In the genomic region with DNA sequence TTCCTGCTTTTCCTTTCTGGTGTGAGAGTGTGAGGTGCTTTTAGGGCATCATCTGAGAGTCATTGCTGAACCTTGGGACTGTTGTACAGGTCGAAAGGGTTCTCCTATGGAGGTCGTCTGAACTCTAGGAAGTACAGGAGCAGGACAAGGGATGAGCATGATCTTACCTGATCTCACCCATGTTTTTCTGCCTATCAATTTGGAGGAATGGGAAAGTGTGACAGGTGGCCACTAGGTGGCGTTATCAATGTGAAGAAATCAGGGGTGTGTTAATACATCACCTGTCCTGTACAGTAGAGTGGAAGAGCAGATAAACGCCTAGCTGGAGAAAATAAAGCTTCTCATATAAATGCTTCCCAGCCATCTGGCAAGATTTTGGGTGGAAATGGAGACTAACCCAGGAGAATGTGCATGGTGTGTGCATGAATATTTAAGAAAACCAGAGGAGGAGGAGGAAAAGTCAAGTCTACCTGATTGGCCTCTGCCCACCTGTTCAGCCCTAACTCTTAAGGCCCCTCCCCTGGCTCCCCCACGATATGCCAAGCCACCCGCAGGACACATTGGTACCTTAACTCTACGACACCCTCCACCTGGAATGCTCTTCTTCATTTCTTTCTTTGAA, we compare ENCODE assay signal across 8 cellular contexts.
A peak's percentile ranks its signal among the peaks of the same experiment; 100 is the strongest.
DNase-seq lines count a peak whose midpoint lies in the region; ATAC-seq and TF ChIP-seq lines count a peak whose summit lies in the region.

No MANE protein-coding gene starts in this region.

- peak; percentile 68 for TF ChIP-seq RAD21 in IMR-90 (IDR thresholded peaks at IDR 0.05; ENCODE audit: low read length)

- H2AFZ ChIP-seq in IMR-90 (replicated peaks; ENCODE audit: low read length, poor library complexity) = no peak overlapping the region

- H3K9me3 ChIP-seq in IMR-90 (ENCODE audit: control insufficient read depth, insufficient read depth, low read length) (no peaks in the 10 kb centered on the region), psoas muscle (no peaks in the 10 kb centered on the region)

- no peaks in the 10 kb centered on the region for H3K9me3 Mint-ChIP-seq in activated T-cell treated with anti-CD3 and anti-CD28 coated beads, Interleukin-2, amount 50 U/mL, for 24 hours

- WGBS in IMR-90 (ENCODE audit: extremely low coverage in 2 of 2, insufficient read length in 1 of 2), 2 experiments = 37% methylated on average over 2 of the region's 7 CpGs; no CpG with 5 or more reads in 1 of the 2 experiments
- 22 to 30% (median 29%) methylated on average over 7 of the region's 7 CpGs for WGBS in psoas muscle, 3 donors

- no peak overlapping the region for H4K91ac ChIP-seq in IMR-90 (ENCODE audit: insufficient read depth, low read depth, low read length)

- dilution Hi-C loops in IMR-90 (cut with HindIII; ENCODE audit: low sequenced_read_pairs, unreplicated experiment) = no loop called here

- H3K4me1 Mint-ChIP-seq in activated T-cell treated with anti-CD3 and anti-CD28 coated beads, Interleukin-2, amount 50 U/mL, for 24 hours (ENCODE audit: low read depth) = peaks cover 23% of the 10 kb centered on the region

- H3K9ac ChIP-seq in IMR-90 (ENCODE audit: low read depth, low read length) = no peak overlapping the region

- no peaks in the 10 kb centered on the region for H3K36me3 Mint-ChIP-seq in activated T-cell treated with anti-CD3 and anti-CD28 coated beads, Interleukin-2, amount 50 U/mL, for 24 hours (ENCODE audit: low read depth)

- peak overlapping the region; percentile 27; the same call in 1 of the 2 replicates for H3K4ac ChIP-seq in IMR-90 (ENCODE audit: low read depth, low read length)

- POLR2A ChIA-PET in IMR-90 (lab: Charles Lee; ENCODE audit: unreplicated experiment) = no interaction called here

- H4K20me1 ChIP-seq in IMR-90 (ENCODE audit: insufficient read depth, low read length) = no peaks in the 10 kb centered on the region

- H3K27me3 ChIP-seq in IMR-90 (ENCODE audit: control insufficient read depth, insufficient read depth, low read length) = no peaks in the 10 kb centered on the region
- peaks cover 0 to 4% (median 0%) of the 10 kb centered on the region in 3 donors for H3K27me3 ChIP-seq in psoas muscle (ENCODE audit: insufficient read depth in 3 of 3, low read length in 2 of 3)

- H3K27ac Mint-ChIP-seq in activated T-cell treated with anti-CD3 and anti-CD28 coated beads, Interleukin-2, amount 50 U/mL, for 24 hours = no peak overlapping the region

- no peak overlapping the region for H3K23ac ChIP-seq in IMR-90 (ENCODE audit: low read depth, low read length)

- no peak overlapping the region for H3K56ac ChIP-seq in IMR-90 (ENCODE audit: extremely low read depth, insufficient read depth, low read length)

- H3K79me1 ChIP-seq in IMR-90 (ENCODE audit: low read depth in 1 of 2, low read length in 2 of 2) = no peaks in the 10 kb centered on the region

- no peak overlapping the region for H3K14ac ChIP-seq in IMR-90 (replicated peaks; ENCODE audit: low read depth, low read length)

- BruUV-seq in IMR-90 (replicated peaks; lab: Mats Ljungman, UMichigan) = no TSS peak

- H2BK120ac ChIP-seq in IMR-90 (ENCODE audit: low read depth, low read length) = peak overlapping the region; percentile 47; the same call in 1 of the 2 replicates

- intact Hi-C loops in IMR-90 (cut with micrococcal nuclease) (loop anchor here (1.0 to 10.0 kb wide), 6 partner anchors 69 to 1058 kb away; a partner anchor contains a TSS), psoas muscle (cut with DNase I) (loop anchor here (2.0 to 5.0 kb wide), 6 partner anchors 71 to 846 kb away; no protein-coding TSS in a partner anchor)

- H3K27ac ChIP-seq in IMR-90 (ENCODE audit: insufficient read depth, low read length) (no peak overlapping the region; the same call in 1 of the 2 replicates), psoas muscle (no peak overlapping the region)

- H3K4me1 ChIP-seq in IMR-90 (ENCODE audit: control insufficient read depth, insufficient read depth, low read length) (peaks cover 7% of the 10 kb centered on the region; the same call in 1 of the 2 replicates), psoas muscle (no peaks in the 10 kb centered on the region)

- H4K5ac ChIP-seq in IMR-90 (ENCODE audit: low read depth, low read length) = peak overlapping the region; percentile 44

- peak overlapping the region; percentile 38; the same call in 1 of the 2 replicates for H3K18ac ChIP-seq in IMR-90 (ENCODE audit: low read depth, low read length)

- H2BK15ac ChIP-seq in IMR-90 (ENCODE audit: low read depth, low read length) = 0 out of 3 replicates have a peak overlapping the region, but pooled peaks have one; percentile 8

- H4K8ac ChIP-seq in IMR-90 (ENCODE audit: low read depth in 2 of 2, low read length in 2 of 2) = peak overlapping the region in 1 of 2 experiments; percentile 36; a peak in 1 of 4 replicates

- no peak overlapping the region for H2BK5ac ChIP-seq in IMR-90 (ENCODE audit: low read depth, low read length, poor library complexity, severe bottlenecking)

- no peak overlapping the region for H3K4me3 Mint-ChIP-seq in activated T-cell treated with anti-CD3 and anti-CD28 coated beads, Interleukin-2, amount 50 U/mL, for 24 hours

- H2BK20ac ChIP-seq in IMR-90 (ENCODE audit: low read depth, low read length) = peak overlapping the region; percentile 77

- H2AK5ac ChIP-seq in IMR-90 (ENCODE audit: low read depth, low read length) = peak overlapping the region; percentile 61; the same call in 1 of the 2 replicates

- TF ChIP-seq POLR2A in IMR-90 (IDR thresholded peaks at IDR 0.05; ENCODE audit: low read depth, low read length) = no peak

- H3K9me1 ChIP-seq in IMR-90 (ENCODE audit: insufficient read depth, low read length) = no peaks in the 10 kb centered on the region; the same call in 1 of the 2 replicates

- TF ChIP-seq CTCF in IMR-90 (conservative IDR thresholded peaks at IDR 0.05; ENCODE audit: low read depth, low read length) = peak; percentile 69
- TF ChIP-seq CTCF in foreskin fibroblast (IDR thresholded peaks at IDR 0.05; ENCODE audit: low read depth, low read length) = peak; percentile 71
- TF ChIP-seq CTCF in psoas muscle (IDR thresholded peaks at IDR 0.05) = peak; percentile 72

- DNase-seq in DMS 273 (lab: John Stamatoyannopoulos, UW; ENCODE audit: unreplicated experiment) (peak; percentile 69), DMS 273 treated with DMSO at 0.1 percent for 48 hours (lab: John Stamatoyannopoulos, UW) (no peak), IMR-90 (peak; percentile 49), NOMO-1 treated with dmso at 0.1 percent for 144 hours (lab: John Stamatoyannopoulos, UW; ENCODE audit: unreplicated experiment) (peak; percentile 5), foreskin fibroblast (peak in 1 of 2 donors; percentile 60), psoas muscle (peak in 1 of 2 donors; percentile 21)
- DNase-seq in activated T-cell treated with anti-CD3 and anti-CD28 coated beads, Interleukin-2, amount 50 U/mL, for 24 hours = peak; percentile 48

- peak overlapping the region; percentile 19 for H2AK9ac ChIP-seq in IMR-90 (replicated peaks; ENCODE audit: low read depth, low read length, poor library complexity)

- CTCF ChIA-PET in IMR-90 (lab: Yijun Ruan, JAX) = interaction anchor here (0.6 to 3.2 kb wide), 8 partner anchors 69 to 453 kb away, joined by 3 to 28 read pairs (median 6); no protein-coding TSS in a partner anchor

- H3K4me2 ChIP-seq in IMR-90 (ENCODE audit: low read depth, low read length) = no peak overlapping the region

- in situ Hi-C loops in IMR-90 (cut with MboI; ENCODE audit: low sequenced_read_pairs) = loop anchor here (5.0 to 10.0 kb wide), 2 partner anchors 311 to 848 kb away; no protein-coding TSS in a partner anchor

- ATAC-seq in IMR-90 (ENCODE audit: low read depth) (no peak; the same call in 1 of the 2 replicates), psoas muscle (peak; percentile 27 to 58 (median 52)), GM18858 (IDR thresholded peaks at IDR 0.05; ENCODE audit: unreplicated experiment) (no peak)

- H3K36me3 ChIP-seq in IMR-90 (ENCODE audit: control insufficient read depth, insufficient read depth, low read length) (no peaks in the 10 kb centered on the region), psoas muscle (ENCODE audit: insufficient read depth in 1 of 2, low read depth in 1 of 2) (no peaks in the 10 kb centered on the region)

- H3K4me3 ChIP-seq in IMR-90 (ENCODE audit: insufficient read depth, low read depth, low read length) = no peak overlapping the region
- H3K4me3 ChIP-seq in foreskin fibroblast (ENCODE audit: low read depth in 1 of 2, low read length in 2 of 2) = no peak overlapping the region
- H3K4me3 ChIP-seq in psoas muscle = no peak overlapping the region

- peaks cover 27% of the 10 kb centered on the region for H3K27me3 Mint-ChIP-seq in activated T-cell treated with anti-CD3 and anti-CD28 coated beads, Interleukin-2, amount 50 U/mL, for 24 hours

TF ChIP-seq in IMR-90, 13 proteins besides CTCF, POLR2A, EP300 and RAD21:
- no peak for TF ChIP-seq MXI1 (IDR thresholded peaks at IDR 0.05; ENCODE audit: borderline replicate concordance, low read depth, low read length)
- TF ChIP-seq, protein P1, sequence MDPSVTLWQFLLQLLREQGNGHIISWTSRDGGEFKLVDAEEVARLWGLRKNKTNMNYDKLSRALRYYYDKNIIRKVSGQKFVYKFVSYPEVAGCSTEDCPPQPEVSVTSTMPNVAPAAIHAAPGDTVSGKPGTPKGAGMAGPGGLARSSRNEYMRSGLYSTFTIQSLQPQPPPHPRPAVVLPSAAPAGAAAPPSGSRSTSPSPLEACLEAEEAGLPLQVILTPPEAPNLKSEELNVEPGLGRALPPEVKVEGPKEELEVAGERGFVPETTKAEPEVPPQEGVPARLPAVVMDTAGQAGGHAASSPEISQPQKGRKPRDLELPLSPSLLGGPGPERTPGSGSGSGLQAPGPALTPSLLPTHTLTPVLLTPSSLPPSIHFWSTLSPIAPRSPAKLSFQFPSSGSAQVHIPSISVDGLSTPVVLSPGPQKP (IDR thresholded peaks at IDR 0.05; ENCODE audit: borderline replicate concordance, low read depth, low read length) = no peak
- no peak for TF ChIP-seq CEBPB (IDR thresholded peaks at IDR 0.05; ENCODE audit: low read depth, low read length)
- TF ChIP-seq MAZ (IDR thresholded peaks at IDR 0.05; ENCODE audit: borderline replicate concordance, low read depth, low read length) = no peak
- no peak for TF ChIP-seq MAFK (IDR thresholded peaks at IDR 0.05; ENCODE audit: low read depth, low read length)
- peak; percentile 76 for TF ChIP-seq SMC3 (IDR thresholded peaks at IDR 0.05; ENCODE audit: low read depth, low read length)
- no peak for TF ChIP-seq CHD1 (IDR thresholded peaks at IDR 0.05; ENCODE audit: low read depth, low read length)

Comparison
In these comparisons a context has a peak if more than half of its experiments do, and no peak if none do; other contexts are left out.
1. ATAC-seq: peak in psoas muscle (4 of 4); none in IMR-90 (single experiment) and GM18858 (single experiment).
2. Peak in every context shown above with its lines, with median percentiles within 50 percentile points of each other: CTCF ChIP-seq.